ENCODE assay signal across 21 cellular contexts in the genomic region with DNA sequence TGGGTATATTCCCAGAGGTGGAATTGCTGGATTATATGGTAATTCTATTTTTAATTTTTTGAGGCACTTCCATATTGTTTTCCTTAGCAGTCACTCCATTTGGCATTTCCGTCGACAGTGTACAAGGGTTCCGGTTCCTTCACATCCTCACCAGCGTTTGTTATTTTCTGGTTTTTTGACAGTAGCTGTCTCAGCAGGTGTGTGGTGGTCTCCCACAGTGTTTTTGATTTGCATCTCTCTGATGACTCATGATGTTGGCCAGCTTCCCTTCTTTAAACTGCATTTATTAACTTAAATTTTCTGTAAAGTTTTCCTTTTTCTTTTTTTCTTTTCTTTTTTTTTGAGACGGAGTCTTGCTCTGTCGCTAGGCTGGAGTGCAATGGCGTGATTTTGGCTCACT. TPM values are rescaled to one million over a fixed set of nuclear protein-coding genes. Genes with fewer than 3 reads are reported as not detected.
A peak's percentile ranks its signal among the peaks of the same experiment; 100 is the strongest.
DNase-seq lines count a peak whose midpoint lies in the region; ATAC-seq, FAIRE-seq and TF ChIP-seq lines count a peak whose summit lies in the region.
"Had no signal": no experiment of that assay in that cellular context is flagged by ENCODE, and none has a peak within 500 bp of the region (broad histone marks: within the 10 kb centered on the region; RNA-seq: fewer than 3 reads in every experiment).

No MANE protein-coding gene starts in this region.

- H3K4me2 ChIP-seq in IMR-90 (ENCODE audit: low read depth, low read length) (no peak overlapping the region), astrocyte (ENCODE audit: low read length) (peak overlapping the region; percentile 2), keratinocyte (ENCODE audit: control insufficient read depth, extremely low read depth, insufficient read depth, low read depth, low read length) (no peak overlapping the region), HepG2 (ENCODE audit: low read depth, low read length) (no peak overlapping the region)
- H3K4me2 ChIP-seq: GM23338, KMS-11 had no signal

- BruUV-seq in IMR-90 (replicated peaks; lab: Mats Ljungman, UMichigan) (no TSS peak), HepG2 (replicated peaks; lab: Mats Ljungman, UMichigan) (no TSS peak)

- H3K9ac ChIP-seq in IMR-90 (ENCODE audit: low read depth, low read length) (no peak overlapping the region), astrocyte (ENCODE audit: low read length) (no peak overlapping the region), keratinocyte (ENCODE audit: control insufficient read depth, extremely low read depth, insufficient read depth, low read length) (no peak overlapping the region), HepG2 (ENCODE audit: insufficient read depth, low read depth, low read length) (no peak overlapping the region)
- H3K9ac ChIP-seq: KMS-11 had no signal

- H3K4me3 ChIP-seq in IMR-90 (ENCODE audit: insufficient read depth, low read depth, low read length) (no peak overlapping the region), astrocyte (ENCODE audit: insufficient read depth, low read depth, low read length) (no peak overlapping the region), keratinocyte (ENCODE audit: control insufficient read depth in 2 of 3, extremely low read depth in 1 of 3, insufficient read depth in 2 of 3, low read depth in 1 of 3, low read length in 3 of 3) (no peak overlapping the region), HepG2 (replicated peaks in 1 of 3; ENCODE audit: insufficient read depth in 1 of 3, low read depth in 2 of 3, low read length in 3 of 3) (no peak overlapping the region)
- H3K4me3 ChIP-seq: GM23338 had no signal

- H3K18ac ChIP-seq in IMR-90 (ENCODE audit: low read depth, low read length), result no peak overlapping the region

- H3K4me1 Mint-ChIP-seq in astrocyte (ENCODE audit: low read depth, unreplicated experiment), result peaks cover 67% of the 10 kb centered on the region

- H2BK120ac ChIP-seq in IMR-90 (ENCODE audit: low read depth, low read length), result no peak overlapping the region

- POLR2A ChIA-PET in IMR-90 (lab: Charles Lee; ENCODE audit: unreplicated experiment) (no interaction called here), HepG2 (lab: Yijun Ruan, JAX) (interaction anchor here (1.3 kb wide), 1 partner anchor 10 kb away, joined by 3 read pairs; no protein-coding TSS in a partner anchor)

- CTCF ChIA-PET in IMR-90 (lab: Yijun Ruan, JAX) (interaction anchor here (0.9 kb wide), 1 partner anchor 17 kb away, joined by 4 read pairs; no protein-coding TSS in a partner anchor), HepG2 (lab: Yijun Ruan, JAX; ENCODE audit: low intra/inter-chr PET ratio, low total read pairs) (no interaction called here)

- H2BK15ac ChIP-seq in IMR-90 (ENCODE audit: low read depth, low read length), result no peak overlapping the region

- no peaks in the 10 kb centered on the region for H3K9me3 Mint-ChIP-seq in astrocyte (ENCODE audit: unreplicated experiment)
- H3K9me3 Mint-ChIP-seq: CD4-positive, alpha-beta T cell; GM23338 had no signal

- no peak overlapping the region for H2AFZ ChIP-seq in IMR-90 (replicated peaks; ENCODE audit: low read length, poor library complexity)
- no peak overlapping the region for H2AFZ ChIP-seq in astrocyte (ENCODE audit: low read depth, low read length)
- H2AFZ ChIP-seq in keratinocyte (ENCODE audit: control insufficient read depth, low read length), result no peak overlapping the region
- no peak overlapping the region for H2AFZ ChIP-seq in HepG2 (ENCODE audit: low read length)
- H2AFZ ChIP-seq: GM23338 had no signal

- peak overlapping the region; percentile 50 for H3K4me3 Mint-ChIP-seq in astrocyte (ENCODE audit: unreplicated experiment)
- H3K4me3 Mint-ChIP-seq: CD4-positive, alpha-beta T cell; GM23338 had no signal

- H3K23ac ChIP-seq in IMR-90 (ENCODE audit: low read depth, low read length), result no peak overlapping the region

- H2BK5ac ChIP-seq in IMR-90 (ENCODE audit: low read depth, low read length, poor library complexity, severe bottlenecking), result no peak overlapping the region

- H3K4me1 ChIP-seq in IMR-90 (ENCODE audit: control insufficient read depth, insufficient read depth, low read length) (peaks cover 49% of the 10 kb centered on the region), astrocyte (ENCODE audit: insufficient read depth, low read length) (peaks cover 69% of the 10 kb centered on the region), keratinocyte (ENCODE audit: control insufficient read depth, extremely low read depth, insufficient read depth, low read length) (peaks cover 32% of the 10 kb centered on the region), HepG2 (ENCODE audit: insufficient read depth, low read length) (peaks cover 65% of the 10 kb centered on the region)
- H3K4me1 ChIP-seq: Caco-2 had no signal

- no peak overlapping the region for H4K91ac ChIP-seq in IMR-90 (ENCODE audit: insufficient read depth, low read depth, low read length)

- H4K5ac ChIP-seq in IMR-90 (ENCODE audit: low read depth, low read length), result no peak overlapping the region

- H4K20me1 ChIP-seq in IMR-90 (ENCODE audit: insufficient read depth, low read length) (peaks cover 98% of the 10 kb centered on the region), astrocyte (ENCODE audit: insufficient read depth, low read length) (peaks cover 98% of the 10 kb centered on the region), keratinocyte (ENCODE audit: control insufficient read depth, extremely low read depth, insufficient read depth, low read length) (peaks cover 21% of the 10 kb centered on the region), HepG2 (ENCODE audit: insufficient read depth, low read length) (peaks cover 96% of the 10 kb centered on the region)

- H4K8ac ChIP-seq in IMR-90 (ENCODE audit: low read depth in 2 of 2, low read length in 2 of 2), result no peak overlapping the region

- FAIRE-seq in astrocyte (lab: Jason Lieb, UNC) (no peak), keratinocyte (lab: Jason Lieb, UNC) (peak; percentile 20), HepG2 (lab: Jason Lieb, UNC) (no peak)
- FAIRE-seq: A204.1 had no signal

- H3K9me3 ChIP-seq in IMR-90 (ENCODE audit: control insufficient read depth, insufficient read depth, low read length) (no peaks in the 10 kb centered on the region), astrocyte (ENCODE audit: insufficient read depth, low read depth, low read length) (no peaks in the 10 kb centered on the region), keratinocyte (ENCODE audit: control insufficient read depth, low read depth, low read length) (no peaks in the 10 kb centered on the region), HepG2 (ENCODE audit: low read length) (no peaks in the 10 kb centered on the region)
- H3K9me3 ChIP-seq: Caco-2 had no signal

- no CpG with 5 or more reads among the region's 7 CpGs for WGBS in IMR-90 (ENCODE audit: extremely low coverage in 2 of 2, insufficient read length in 1 of 2), 2 experiments
- 97% methylated on average over 7 of the region's 7 CpGs for WGBS in HepG2 (ENCODE audit: low lambda C conversion rate)

- intact Hi-C loops in IMR-90 (cut with micrococcal nuclease) (no loop called here), HepG2 (cut with micrococcal nuclease; ENCODE audit: unreplicated experiment) (no loop called here)

- peaks cover 66% of the 10 kb centered on the region for H3K9me1 ChIP-seq in IMR-90 (ENCODE audit: insufficient read depth, low read length)
- H3K9me1 ChIP-seq in keratinocyte (ENCODE audit: control insufficient read depth, extremely low read depth, insufficient read depth, low read length), result peaks cover 10% of the 10 kb centered on the region

- TF ChIP-seq EP300 in HepG2 (IDR thresholded peaks at IDR 0.05; ENCODE audit: low read depth in 2 of 2, low read length in 2 of 2), result no peak
- TF ChIP-seq EP300 in HepG2 (CRISPR knock-in tag; IDR thresholded peaks at IDR 0.05; ENCODE audit: borderline replicate concordance), result no peak

- TF ChIP-seq RAD21 in IMR-90 (IDR thresholded peaks at IDR 0.05; ENCODE audit: low read length), result no peak
- TF ChIP-seq RAD21 in HepG2 (CRISPR knock-in tag; IDR thresholded peaks at IDR 0.05), result no peak

- TF ChIP-seq POLR2A in IMR-90 (IDR thresholded peaks at IDR 0.05; ENCODE audit: low read depth, low read length) (no peak), HepG2 (IDR thresholded peaks at IDR 0.05; ENCODE audit: insufficient read depth in 1 of 2, low read depth in 2 of 2, low read length in 2 of 2) (no peak)

- H3K36me3 ChIP-seq in IMR-90 (ENCODE audit: control insufficient read depth, insufficient read depth, low read length) (peaks cover 44% of the 10 kb centered on the region), astrocyte (ENCODE audit: insufficient read depth, low read length) (peaks cover 10% of the 10 kb centered on the region), keratinocyte (ENCODE audit: control insufficient read depth in 2 of 2, extremely low read depth in 1 of 2, insufficient read depth in 2 of 2, low read length in 2 of 2) (peaks cover 13 to 15% of the 10 kb centered on the region in 2 experiments), HepG2 (replicated peaks in 1 of 2; ENCODE audit: control insufficient read depth in 1 of 2, insufficient read depth in 2 of 2, low read length in 2 of 2) (peaks cover 13 to 51% of the 10 kb centered on the region in 2 experiments)

- dilution Hi-C loops in IMR-90 (cut with HindIII; ENCODE audit: low sequenced_read_pairs, unreplicated experiment), result no loop called here
- dilution Hi-C loops in keratinocyte (cut with MboI; ENCODE audit: extremely low pct_ligation_motif_present, low sequenced_read_pairs), result no loop called here

- no peak overlapping the region for H3K4ac ChIP-seq in IMR-90 (ENCODE audit: low read depth, low read length)

- H2AK5ac ChIP-seq in IMR-90 (ENCODE audit: low read depth, low read length), result no peak overlapping the region

- peaks cover 22% of the 10 kb centered on the region for H3K36me3 Mint-ChIP-seq in astrocyte (ENCODE audit: low read depth, unreplicated experiment)

- TF ChIP-seq CTCF in IMR-90 (conservative IDR thresholded peaks at IDR 0.05; ENCODE audit: low read depth, low read length) (no peak), astrocyte (IDR thresholded peaks at IDR 0.05; ENCODE audit: insufficient read depth, low read depth, low read length) (no peak), keratinocyte (optimal IDR thresholded peaks at IDR 0.05 in 1 of 3, IDR thresholded peaks at IDR 0.05 in 1 of 3, conservative IDR thresholded peaks at IDR 0.05 in 1 of 3; ENCODE audit: extremely low read depth in 1 of 3, insufficient read depth in 2 of 3, low read length in 3 of 3) (no peak), HepG2 (CRISPR knock-in tag; IDR thresholded peaks at IDR 0.05) (no peak)

- no peak overlapping the region for H3K56ac ChIP-seq in IMR-90 (ENCODE audit: extremely low read depth, insufficient read depth, low read length)

- H3K79me2 ChIP-seq in astrocyte (ENCODE audit: insufficient read depth, low read length) (peaks cover 98% of the 10 kb centered on the region), keratinocyte (ENCODE audit: control insufficient read depth, insufficient read depth, low read length) (peaks cover 86% of the 10 kb centered on the region), HepG2 (ENCODE audit: insufficient read depth, low read length) (peaks cover 97% of the 10 kb centered on the region)

- H3K27ac ChIP-seq in IMR-90 (ENCODE audit: insufficient read depth, low read length) (no peak overlapping the region), astrocyte (ENCODE audit: low read depth, low read length) (peak overlapping the region; percentile 87), keratinocyte (ENCODE audit: control insufficient read depth, insufficient read depth, low read length) (no peak overlapping the region), HepG2 (ENCODE audit: extremely low read length, insufficient read depth, low read length) (no peak overlapping the region)
- H3K27ac ChIP-seq: KMS-11 had no signal

- no peak overlapping the region for H2AK9ac ChIP-seq in IMR-90 (replicated peaks; ENCODE audit: low read depth, low read length, poor library complexity)

- peak overlapping the region; percentile 18 for H3K27ac Mint-ChIP-seq in astrocyte (ENCODE audit: unreplicated experiment)
- H3K27ac Mint-ChIP-seq: CD4-positive, alpha-beta T cell; GM23338 had no signal

- no peaks in the 10 kb centered on the region for H3K27me3 Mint-ChIP-seq in astrocyte (ENCODE audit: low read depth, unreplicated experiment)

- peaks cover 0 to 62% of the 10 kb centered on the region in 2 experiments; a peak in 2 of 4 replicates for H3K79me1 ChIP-seq in IMR-90 (ENCODE audit: low read depth in 1 of 2, low read length in 2 of 2)

- in situ Hi-C loops in IMR-90 (cut with MboI; ENCODE audit: low sequenced_read_pairs) (no loop called here), HepG2 (cut with HindIII; ENCODE audit: extremely low pct_ligation_motif_present, low pct_unique_long_range_greater_than_20kb) (no loop called here)

- no peak overlapping the region for H3K14ac ChIP-seq in IMR-90 (replicated peaks; ENCODE audit: low read depth, low read length)

- no peaks in the 10 kb centered on the region for H3K27me3 ChIP-seq in IMR-90 (ENCODE audit: control insufficient read depth, insufficient read depth, low read length)
- no peaks in the 10 kb centered on the region for H3K27me3 ChIP-seq in astrocyte (ENCODE audit: insufficient read depth, low read length)
- H3K27me3 ChIP-seq in keratinocyte (ENCODE audit: control insufficient read depth, extremely low read depth, insufficient read depth, low read length), result no peaks in the 10 kb centered on the region
- no peaks in the 10 kb centered on the region for H3K27me3 ChIP-seq in HepG2 (ENCODE audit: control insufficient read depth in 1 of 2, insufficient read depth in 2 of 2, low read length in 2 of 2)

- peak; percentile 39 for DNase-seq in A172 (ENCODE audit: low spot score)
- DNase-seq in IMR-90, result no peak
- no peak for DNase-seq in astrocyte (ENCODE audit: low read depth)
- no peak for DNase-seq in keratinocyte (ENCODE audit: low read depth, low spot score)
- no peak for DNase-seq in SKM-1 (lab: John Stamatoyannopoulos, UW; ENCODE audit: unreplicated experiment)
- no peak for DNase-seq in HepG2 (ENCODE audit: low spot score)
- no peak for DNase-seq in NCI-H748 (lab: John Stamatoyannopoulos, UW; ENCODE audit: unreplicated experiment)
- DNase-seq: Caco-2; CD4-positive, alpha-beta T cell; GF-D8; NCI-H1436; NCI-H2029 treated with DMSO at 0.1 percent for 48 hours; NCI-H2171; NCI-H446 treated with DMSO at 0.1 percent for 48 hours; NCI-H748 treated with DMSO at 0.1 percent for 48 hours; RPMI8226; SIG-M5 had no signal

- ATAC-seq in IMR-90 (ENCODE audit: low read depth) (no peak), HG02623 (IDR thresholded peaks at IDR 0.05; ENCODE audit: unreplicated experiment) (no peak), HepG2 (no peak)
- ATAC-seq: GM23338 had no signal

- H2BK20ac ChIP-seq in IMR-90 (ENCODE audit: low read depth, low read length), result no peak overlapping the region

RNA-seq across cellular contexts. Expression of gene SH3BP4, which starts 19.7 kb away (rescaled TPM):
- total RNA-seq in A172 (2014; rRNA removed; shearing (Covaris generic)), result 53.3 and 56.4 TPM in 2 replicates
- total RNA-seq in IMR-90 (2012; rRNA removed), result 112 and 122 TPM in 2 replicates
- polyA plus RNA-seq in IMR-90 (2012; rRNA removed), result 101 and 104 TPM in 2 replicates
- polyA plus RNA-seq in IMR-90 (2012; cell fraction: cytosol; rRNA removed), result 62.6 and 79.6 TPM in 2 replicates
- polyA plus RNA-seq in IMR-90 (2012; cell fraction: nucleus; rRNA removed; ENCODE audit: low replicate concordance), result 63.9 and 105 TPM in 2 replicates
- total RNA-seq in astrocyte, result 117 and 127 TPM in 2 replicates
- 46.4 to 56.4 TPM (median 50.4 TPM) in 3 replicates for polyA plus RNA-seq in keratinocyte
- 15.7 TPM for polyA plus RNA-seq in keratinocyte (2011; ENCODE audit: low read depth)
- 38.6 and 45.2 TPM in 2 replicates for polyA plus RNA-seq in keratinocyte (2011; cell fraction: cytosol; rRNA removed)
- 62.3 and 64.3 TPM in 2 replicates for polyA plus RNA-seq in keratinocyte (2011; cell fraction: nucleus; rRNA removed)
- polyA plus RNA-seq in keratinocyte (2012; ENCODE audit: low replicate concordance), result 18.3 and 39.2 TPM in 2 replicates
- 56.4 to 124 TPM (median 78.8 TPM) in 3 replicates for polyA minus RNA-seq in keratinocyte
- 33.4 TPM for polyA minus RNA-seq in keratinocyte (2011; cell fraction: cytosol; rRNA and poly(A)+ RNA removed)
- 43.1 and 65.2 TPM in 2 replicates for polyA minus RNA-seq in keratinocyte (2011; cell fraction: nucleus; rRNA and poly(A)+ RNA removed)
- 34.6 and 44.3 TPM in 2 replicates for total RNA-seq in HepG2 (2016; rRNA removed; fragmentation: Illumina TruSeq; extraction: Trizol)
- total RNA-seq in HepG2 (2016; cell fraction: cytosol; rRNA removed; fragmentation: Illumina TruSeq; extraction: Trizol; ENCODE audit: low read depth), result 10.1 and 13.4 TPM in 2 replicates
- 33.4 and 38.6 TPM in 2 replicates for total RNA-seq in HepG2 (2016; cell fraction: insoluble cytoplasmic fraction; rRNA removed; fragmentation: Illumina TruSeq; extraction: Trizol)
- total RNA-seq in HepG2 (2016; cell fraction: membrane; rRNA removed; fragmentation: Illumina TruSeq; extraction: Trizol), result 23.4 and 24.2 TPM in 2 replicates
- 29.3 and 37.6 TPM in 2 replicates for total RNA-seq in HepG2 (2016; cell fraction: nucleus; rRNA removed; fragmentation: Illumina TruSeq; extraction: Trizol)
- polyA plus RNA-seq in HepG2 (2011; rRNA removed), result 99.1 and 101 TPM in 2 replicates
- polyA plus RNA-seq in HepG2 (2011; cell fraction: cytosol; rRNA removed), result 62.2 and 70.2 TPM in 2 replicates
- 57.3 and 58.3 TPM in 2 replicates for polyA plus RNA-seq in HepG2 (2011; cell fraction: nucleus; rRNA removed)
- 54.2 and 63.2 TPM in 2 replicates for polyA plus RNA-seq in HepG2 (2012)
- 12.1 and 15.0 TPM in 2 replicates for polyA plus RNA-seq in HepG2 (2016; cell fraction: cytosol; fragmentation: Illumina TruSeq; extraction: Trizol; ENCODE audit: low read depth)
- polyA plus RNA-seq in HepG2 (2016; cell fraction: insoluble cytoplasmic fraction; fragmentation: Illumina TruSeq; extraction: Trizol; ENCODE audit: low read depth), result 41.4 and 47.1 TPM in 2 replicates
- polyA plus RNA-seq in HepG2 (2016; cell fraction: membrane; fragmentation: Illumina TruSeq; extraction: Trizol; ENCODE audit: low read depth), result 16.0 and 16.3 TPM in 2 replicates
- 33.7 and 37.2 TPM in 2 replicates for polyA plus RNA-seq in HepG2 (2016; cell fraction: nucleus; fragmentation: Illumina TruSeq; extraction: Trizol; ENCODE audit: insufficient read depth, low read depth)
- 50.3 and 196 TPM in 2 replicates for polyA minus RNA-seq in HepG2 (2011; rRNA and poly(A)+ RNA removed; ENCODE audit: low replicate concordance)
- 58.1 and 67.7 TPM in 2 replicates for polyA minus RNA-seq in HepG2 (2011; cell fraction: cytosol; rRNA and poly(A)+ RNA removed)
- 92.1 and 100 TPM in 2 replicates for polyA minus RNA-seq in HepG2 (2011; cell fraction: nucleus; rRNA and poly(A)+ RNA removed)
